In the genomic region with DNA sequence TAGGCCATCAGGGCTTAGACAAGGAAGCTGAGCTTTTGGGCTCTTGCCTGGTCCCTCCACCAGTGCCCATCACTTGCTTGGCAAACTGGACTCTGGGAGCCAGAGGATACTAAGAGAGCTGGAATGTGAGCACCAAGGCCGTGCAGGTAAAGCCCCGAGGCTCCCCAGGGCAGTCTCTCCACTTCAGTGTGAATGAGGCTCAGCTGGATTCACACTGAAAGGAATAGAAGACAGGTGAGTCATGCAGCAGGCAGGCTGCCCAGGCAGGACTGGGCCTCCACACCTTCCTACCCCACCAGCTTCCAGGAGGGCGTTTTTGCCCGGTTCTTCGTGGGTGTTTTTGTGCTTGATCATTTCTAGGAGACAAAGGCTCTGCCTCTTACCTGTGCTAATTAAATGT, we compare ENCODE assay signal across 1 cellular context.
A peak's percentile ranks its signal among the peaks of the same experiment; 100 is the strongest.
TF ChIP-seq lines count a peak whose summit lies in the region.

No MANE protein-coding gene starts in this region.

TF ChIP-seq in HepG2, 621 proteins besides CTCF, POLR2A, EP300 and RAD21 (continued from another document):
- TF ChIP-seq ZNF280D (CRISPR knock-in tag; IDR thresholded peaks at IDR 0.05), result no peak
- peak; percentile 77 for TF ChIP-seq FOSL2 (CRISPR knock-in tag; IDR thresholded peaks at IDR 0.05)
- no peak for TF ChIP-seq XRCC5 (optimal IDR thresholded peaks at IDR 0.05; ENCODE audit: low read length)
- TF ChIP-seq ZNF12 (CRISPR knock-in tag; IDR thresholded peaks at IDR 0.05), result peak; percentile 48; the same call in 1 of the 2 replicates
TF ChIP-seq in HepG2: peak in this region for 3.
